ENCODE assay signal across 24 cellular contexts in genomic region chr7:151866761-151867650, GRCh38.
"Had no signal": no experiment of that assay in that cellular context is flagged by ENCODE, and none has a peak within 500 bp of the region (broad histone marks: within the 10 kb centered on the region; RNA-seq: fewer than 3 reads in every experiment).

No MANE protein-coding gene starts in this region.

- H3K9me3 ChIP-seq: SK-N-SH, testis had no signal

- H3K27me3 ChIP-seq: cardiac muscle cell, testis had no signal

- H3K27ac ChIP-seq: cardiac muscle cell, VCaP had no signal

- DNase-seq: activated CD4-positive, alpha-beta memory T cell treated with anti-CD3 and anti-CD28 coated beads, Interleukin-2, amount 10 ng/mL, durations not matched to agents 7 days and 5 days; activated CD4-positive, alpha-beta T cell treated with anti-CD3 and anti-CD28 coated beads, Interleukin-2, amount 10 ng/mL, durations not matched to agents 24 days and 14 days; activated effector memory CD4-positive, alpha-beta T cell treated with Interleukin-2 at 50 U/mL for 16 hours; activated naive CD4-positive, alpha-beta T cell treated with anti-CD3 and anti-CD28 coated beads for 36 hours; activated naive CD8-positive, alpha-beta T cell treated with anti-CD3 and anti-CD28 coated beads, Interleukin-2, amount 10 ng/mL, durations not matched to agents 7 days and 5 days; activated T-cell treated with anti-CD3 and anti-CD28 coated beads, Interleukin-2, amount 50 U/mL, for 72 hours; amniotic stem cell; dermis blood vessel endothelial cell; effector CD8-positive, alpha-beta T cell; head of caudate nucleus; left colon; stimulated activated CD4-positive, alpha-beta T cell treated with anti-CD3 and anti-CD28 coated beads, Interleukin-4, amount 100 ng/mL, for 1 hour; stimulated activated naive CD4-positive, alpha-beta T cell; testis had no signal

- H3K36me3 ChIP-seq: cardiac muscle cell had no signal

- H3K4me2 ChIP-seq: SK-N-SH had no signal

- H3K27ac Mint-ChIP-seq: activated CD4-positive, alpha-beta memory T cell treated with anti-CD3 and anti-CD28 coated beads, Interleukin-2, amount 10 ng/mL, durations not matched to agents 7 days and 5 days; activated CD4-positive, alpha-beta T cell treated with anti-CD3 and anti-CD28 coated beads, Interleukin-2, amount 10 ng/mL, durations not matched to agents 24 days and 14 days; activated naive CD4-positive, alpha-beta T cell treated with anti-CD3 and anti-CD28 coated beads for 36 hours; activated naive CD8-positive, alpha-beta T cell treated with anti-CD3 and anti-CD28 coated beads, Interleukin-2, amount 10 ng/mL, durations not matched to agents 7 days and 5 days; activated T-cell treated with anti-CD3 and anti-CD28 coated beads, Interleukin-2, amount 50 U/mL, for 72 hours; mesothelial cell of epicardium had no signal

- H3K4me1 ChIP-seq: testis had no signal

- H3K4me3 Mint-ChIP-seq: activated CD4-positive, alpha-beta memory T cell treated with anti-CD3 and anti-CD28 coated beads, Interleukin-2, amount 10 ng/mL, durations not matched to agents 7 days and 5 days; activated CD4-positive, alpha-beta T cell treated with anti-CD3 and anti-CD28 coated beads, Interleukin-2, amount 10 ng/mL, durations not matched to agents 24 days and 14 days; activated naive CD4-positive, alpha-beta T cell treated with anti-CD3 and anti-CD28 coated beads for 36 hours; activated naive CD8-positive, alpha-beta T cell treated with anti-CD3 and anti-CD28 coated beads, Interleukin-2, amount 10 ng/mL, durations not matched to agents 7 days and 5 days; activated T-cell treated with anti-CD3 and anti-CD28 coated beads, Interleukin-2, amount 50 U/mL, for 72 hours; mesothelial cell of epicardium; naive thymus-derived CD8-positive, alpha-beta T cell; type B pancreatic cell had no signal

- H3K36me3 Mint-ChIP-seq: activated naive CD8-positive, alpha-beta T cell treated with anti-CD3 and anti-CD28 coated beads, Interleukin-2, amount 10 ng/mL, durations not matched to agents 7 days and 5 days; mesothelial cell of epicardium; type B pancreatic cell had no signal

- H3K9ac ChIP-seq: parathyroid adenoma, SK-N-SH had no signal

- H3K9me3 Mint-ChIP-seq: activated CD4-positive, alpha-beta memory T cell treated with anti-CD3 and anti-CD28 coated beads, Interleukin-2, amount 10 ng/mL, durations not matched to agents 7 days and 5 days; activated CD4-positive, alpha-beta T cell treated with anti-CD3 and anti-CD28 coated beads, Interleukin-2, amount 10 ng/mL, durations not matched to agents 24 days and 14 days; activated naive CD4-positive, alpha-beta T cell treated with anti-CD3 and anti-CD28 coated beads for 36 hours; activated naive CD8-positive, alpha-beta T cell treated with anti-CD3 and anti-CD28 coated beads, Interleukin-2, amount 10 ng/mL, durations not matched to agents 7 days and 5 days; activated T-cell treated with anti-CD3 and anti-CD28 coated beads, Interleukin-2, amount 50 U/mL, for 72 hours; mesothelial cell of epicardium; naive thymus-derived CD8-positive, alpha-beta T cell; type B pancreatic cell had no signal

- FAIRE-seq: frontal cortex, islet of Langerhans had no signal

- H3K27me3 Mint-ChIP-seq: activated CD4-positive, alpha-beta memory T cell treated with anti-CD3 and anti-CD28 coated beads, Interleukin-2, amount 10 ng/mL, durations not matched to agents 7 days and 5 days; activated CD4-positive, alpha-beta T cell treated with anti-CD3 and anti-CD28 coated beads, Interleukin-2, amount 10 ng/mL, durations not matched to agents 24 days and 14 days; activated naive CD8-positive, alpha-beta T cell treated with anti-CD3 and anti-CD28 coated beads, Interleukin-2, amount 10 ng/mL, durations not matched to agents 7 days and 5 days; naive thymus-derived CD8-positive, alpha-beta T cell had no signal

- ATAC-seq: activated CD4-positive, CD25-positive, alpha-beta regulatory T cell treated with anti-CD3 and anti-CD28 coated beads, Interleukin-2, amount 50 U/mL, for 24 hours; activated T-cell treated with anti-CD3 and anti-CD28 coated beads, Interleukin-2, amount 50 U/mL, for 72 hours; left colon; naive thymus-derived CD8-positive, alpha-beta T cell had no signal

- H3K4me3 ChIP-seq: cardiac muscle cell, testis had no signal

- H3K4me1 Mint-ChIP-seq: activated CD4-positive, alpha-beta memory T cell treated with anti-CD3 and anti-CD28 coated beads, Interleukin-2, amount 10 ng/mL, durations not matched to agents 7 days and 5 days; activated CD4-positive, alpha-beta T cell treated with anti-CD3 and anti-CD28 coated beads, Interleukin-2, amount 10 ng/mL, durations not matched to agents 24 days and 14 days; activated naive CD8-positive, alpha-beta T cell treated with anti-CD3 and anti-CD28 coated beads, Interleukin-2, amount 10 ng/mL, durations not matched to agents 7 days and 5 days; mesothelial cell of epicardium had no signal
